Comparison of ENCODE assay signal across 10 cellular contexts in the genomic region with DNA sequence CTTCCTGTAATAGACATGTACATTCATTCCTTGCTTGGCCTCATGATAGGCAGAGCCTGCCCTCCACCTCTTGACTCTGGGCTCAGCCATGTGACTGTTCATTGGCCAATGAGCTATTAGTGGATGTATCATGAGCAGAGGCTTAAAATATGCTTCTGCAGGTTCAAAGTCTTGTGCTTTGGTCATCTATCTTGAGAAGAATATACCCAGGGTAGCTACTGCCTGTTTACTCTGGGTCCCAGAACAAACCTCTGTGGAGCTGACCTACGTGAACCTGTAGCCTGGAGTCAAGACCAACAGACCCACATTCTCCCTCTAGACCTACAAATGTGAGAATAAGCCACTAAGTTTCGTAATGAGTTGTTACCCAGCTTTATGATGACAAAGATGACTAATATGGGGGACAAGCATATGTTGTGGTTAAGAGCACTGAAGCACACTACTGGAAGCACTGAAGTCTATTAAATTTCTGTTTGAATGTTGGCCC.
A peak's percentile ranks its signal among the peaks of the same experiment; 100 is the strongest.
DNase-seq lines count a peak whose midpoint lies in the region; ATAC-seq, FAIRE-seq and TF ChIP-seq lines count a peak whose summit lies in the region.
"Had no signal": no experiment of that assay in that cellular context is flagged by ENCODE, and none has a peak within 500 bp of the region (broad histone marks: within the 10 kb centered on the region; RNA-seq: fewer than 3 reads in every experiment).

No MANE protein-coding gene starts in this region.

- H3K4me1 Mint-ChIP-seq in endodermal cell, result peaks cover 20% of the 10 kb centered on the region

- in situ Hi-C loops in K562 (cut with MboI), result no loop called here

- intact Hi-C loops in K562 (cut with micrococcal nuclease), result no loop called here

- H3K4me1 ChIP-seq in K562 (replicated peaks in 1 of 2; ENCODE audit: control insufficient read depth in 2 of 2, insufficient read depth in 2 of 2, low read length in 2 of 2), result no peaks in the 10 kb centered on the region
- no peaks in the 10 kb centered on the region for H3K4me1 ChIP-seq in endodermal cell (ENCODE audit: control insufficient read depth, insufficient read depth, low read length)

- no peak overlapping the region for H3K27ac Mint-ChIP-seq in endodermal cell

- no peak overlapping the region for H3K4me2 ChIP-seq in K562 (ENCODE audit: insufficient read depth, low read length)

- H3K36me3 ChIP-seq in K562 (ENCODE audit: control insufficient read depth, insufficient read depth, low read length) (no peaks in the 10 kb centered on the region), endodermal cell (ENCODE audit: control insufficient read depth, insufficient read depth, low read length) (no peaks in the 10 kb centered on the region)

- H3K9ac ChIP-seq in K562 (ENCODE audit: insufficient read depth in 1 of 2, low read depth in 2 of 2, low read length in 2 of 2) (no peak overlapping the region), endodermal cell (ENCODE audit: extremely low read depth, low read length, poor library complexity, severe bottlenecking) (no peak overlapping the region)

- no peak for TF ChIP-seq RAD21 in K562 (CRISPR knock-in tag; conservative IDR thresholded peaks at IDR 0.05 in 1 of 2, IDR thresholded peaks at IDR 0.05 in 1 of 2)

- FAIRE-seq in K562 (lab: Jason Lieb, UNC), result no peak

- POLR2A ChIA-PET in K562 (lab: Yijun Ruan, JAX), result interaction anchor here (0.6 to 1.0 kb wide), 2 partner anchors 14 to 535 kb away, joined by 3 read pairs; no protein-coding TSS in a partner anchor

- H3K4me3 Mint-ChIP-seq in endodermal cell, result no peak overlapping the region

- no peaks in the 10 kb centered on the region for H3K27me3 Mint-ChIP-seq in endodermal cell (ENCODE audit: insufficient read depth)

- H3K27me3 ChIP-seq in K562 (ENCODE audit: control insufficient read depth in 2 of 2, insufficient read depth in 2 of 2, low read length in 2 of 2) (peaks cover 0 to 3% of the 10 kb centered on the region in 2 experiments; a peak in 2 of 5 replicates), endodermal cell (ENCODE audit: control insufficient read depth, insufficient read depth, low read length, poor library complexity, severe bottlenecking) (no peaks in the 10 kb centered on the region)

- H3K9me3 ChIP-seq in K562 (replicated peaks; ENCODE audit: control insufficient read depth, insufficient read depth, low read depth, low read length) (no peaks in the 10 kb centered on the region), endodermal cell (ENCODE audit: control insufficient read depth, low read length) (no peaks in the 10 kb centered on the region)

- H3K4me3 ChIP-seq in K562 (no peak overlapping the region), endodermal cell (ENCODE audit: low read length) (no peak overlapping the region)

- 0% methylated on average over 2 of the region's 2 CpGs for WGBS in K562 (ENCODE audit: insufficient coverage, low coverage, missing lambda C conversion rate)
- 92 to 94% methylated on average over 2 of the region's 2 CpGs for WGBS in endodermal cell (ENCODE audit: insufficient coverage in 1 of 2, insufficient read length in 1 of 2), 2 experiments

- no peak for TF ChIP-seq CTCF in K562 (IDR thresholded peaks at IDR 0.05 in 2 of 3, conservative IDR thresholded peaks at IDR 0.05 in 1 of 3; ENCODE audit: insufficient read depth in 2 of 3, low read depth in 1 of 3, low read length in 3 of 3)
- TF ChIP-seq CTCF in endodermal cell (conservative IDR thresholded peaks at IDR 0.05), result no peak

- no peak overlapping the region for H3K27ac ChIP-seq in K562 (ENCODE audit: extremely low read depth, low read depth, low read length)
- no peak overlapping the region for H3K27ac ChIP-seq in endodermal cell (ENCODE audit: low read depth, low read length)

- DNase-seq in K562 (ENCODE audit: extremely low read depth in 1 of 4, low spot score in 3 of 4) (no peak), AG20443 (ENCODE audit: low spot score) (no peak), midbrain (lab: John Stamatoyannopoulos, UW) (no peak), endodermal cell (no peak), NCI-H82 (lab: John Stamatoyannopoulos, UW) (no peak)
- DNase-seq: mesendoderm had no signal

- no peaks in the 10 kb centered on the region for H4K20me1 ChIP-seq in K562 (replicated peaks; ENCODE audit: control insufficient read depth, insufficient read depth, low read length)

- no peaks in the 10 kb centered on the region for H3K9me1 ChIP-seq in K562 (ENCODE audit: control insufficient read depth, insufficient read depth, low read length)

- TF ChIP-seq EP300 in K562 (IDR thresholded peaks at IDR 0.05; ENCODE audit: low read length), result no peak

- H3K9me3 Mint-ChIP-seq in endodermal cell, result no peaks in the 10 kb centered on the region

- H3K36me3 Mint-ChIP-seq in endodermal cell (ENCODE audit: low read depth), result no peaks in the 10 kb centered on the region

- no peaks in the 10 kb centered on the region for H3K79me2 ChIP-seq in K562 (ENCODE audit: control insufficient read depth, insufficient read depth, low read length)

- peak; percentile 99 for ATAC-seq in GM18508 (IDR thresholded peaks at IDR 0.05; ENCODE audit: insufficient read depth, unreplicated experiment)
- ATAC-seq in GM21528 (IDR thresholded peaks at IDR 0.05; ENCODE audit: low FRiP score, unreplicated experiment), result peak; percentile 100
- peak; percentile 99 for ATAC-seq in HG03571 (IDR thresholded peaks at IDR 0.05; ENCODE audit: unreplicated experiment)
- ATAC-seq in K562, result no peak
- ATAC-seq: HCT116 had no signal

- TF ChIP-seq POLR2A in K562 (conservative IDR thresholded peaks at IDR 0.05), result no peak

- CTCF ChIA-PET in K562 (lab: Yijun Ruan, JAX; ENCODE audit: low intra/inter-chr PET ratio), result no interaction called here

- BruUV-seq in K562 (replicated peaks; lab: Mats Ljungman, UMichigan), result no TSS peak

- no peak overlapping the region for H2AFZ ChIP-seq in K562 (ENCODE audit: low read depth, low read length)

TF ChIP-seq in K562, 482 proteins besides CTCF, POLR2A, EP300 and RAD21:
- TF ChIP-seq SRF (CRISPR knock-in tag; IDR thresholded peaks at IDR 0.05) (no peak), NFYB (IDR thresholded peaks at IDR 0.05; ENCODE audit: extremely low read depth, insufficient read length) (peak; percentile 40), CHD2 (IDR thresholded peaks at IDR 0.05; ENCODE audit: low read depth, low read length) (no peak)
